8 cellular contexts compared by ENCODE assay signal in the genomic region with DNA sequence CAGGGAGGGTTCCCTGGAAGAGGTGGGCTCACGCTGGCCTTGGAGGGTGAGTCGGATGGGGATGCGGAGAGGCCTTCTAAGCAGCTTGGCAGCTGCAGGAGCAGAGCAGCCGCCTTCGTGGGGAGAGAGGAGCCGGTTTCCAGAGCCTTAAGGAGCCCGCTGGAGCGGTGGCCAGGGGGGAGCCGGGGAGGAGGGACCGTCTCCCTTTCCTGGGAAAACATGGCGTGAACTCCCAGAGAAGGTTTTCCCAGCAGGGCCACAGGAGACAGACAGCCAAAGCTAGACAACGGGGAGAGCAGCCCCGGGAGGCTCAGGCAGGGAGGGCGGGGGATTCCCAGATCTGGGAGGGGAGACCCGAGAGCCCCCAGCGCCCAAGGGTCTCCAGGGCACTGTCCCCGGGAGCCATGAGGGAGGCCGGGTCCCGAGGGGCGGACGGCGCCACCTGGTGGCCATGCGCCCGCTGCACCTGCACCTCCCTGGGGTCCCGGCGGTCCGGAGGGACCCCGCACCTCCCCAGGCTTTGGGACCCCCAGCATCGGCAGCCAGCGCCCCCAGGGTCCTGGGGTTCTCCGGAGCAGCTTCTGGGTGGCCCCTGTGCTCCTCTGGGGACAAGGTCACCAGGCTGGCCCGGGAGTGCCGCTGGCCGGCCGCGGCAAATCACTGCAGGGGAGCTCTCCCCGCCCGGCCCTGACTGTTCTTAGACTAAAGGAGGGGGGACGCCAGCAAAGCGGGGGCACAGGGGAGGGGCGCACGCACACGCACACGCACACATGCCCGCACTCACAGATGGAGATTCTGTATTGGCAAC. TPM values are rescaled to one million over a fixed set of nuclear protein-coding genes. Genes with fewer than 3 reads are reported as not detected.
DNase-seq lines count a peak whose midpoint lies in the region; ATAC-seq lines count a peak whose summit lies in the region.

No MANE protein-coding gene starts in this region.

- H3K27me3 ChIP-seq in CD8-positive, alpha-beta memory T cell (ENCODE audit: insufficient read depth, low read length, poor library complexity, severe bottlenecking), result no peaks in the 10 kb centered on the region

- no peak overlapping the region for H3K4me3 Mint-ChIP-seq in CD8-positive, alpha-beta memory T cell
- no peak overlapping the region for H3K4me3 Mint-ChIP-seq in stimulated activated memory B cell treated with anti-CD40 and anti-IgM and Interleukin-4, amounts not matched to agents 10 μg/mL and 1 μg/mL and 100 μg/mL, for 72 hours

- no peaks in the 10 kb centered on the region for H3K36me3 ChIP-seq in CD8-positive, alpha-beta memory T cell (ENCODE audit: insufficient read depth, low read length)

- POLR2A ChIA-PET in CD8-positive, alpha-beta memory T cell (lab: Charles Lee), result interaction anchor here (0.6 to 2.5 kb wide), 2 partner anchors 57 to 138 kb away, joined by 3 to 14 read pairs; no protein-coding TSS in a partner anchor

- H3K27me3 Mint-ChIP-seq in CD8-positive, alpha-beta memory T cell, result peaks cover 15% of the 10 kb centered on the region in 2 donors
- peaks cover 64% of the 10 kb centered on the region for H3K27me3 Mint-ChIP-seq in stimulated activated memory B cell treated with anti-CD40 and anti-IgM and Interleukin-4, amounts not matched to agents 10 μg/mL and 1 μg/mL and 100 μg/mL, for 72 hours

- CTCF ChIA-PET in CD8-positive, alpha-beta memory T cell (lab: Charles Lee), result interaction anchor here (0.7 to 7.7 kb wide), 41 partner anchors 10 to 323 kb away, joined by 3 to 286 read pairs (median 5); a partner anchor contains a TSS

- no peak overlapping the region for H3K27ac ChIP-seq in CD8-positive, alpha-beta memory T cell (ENCODE audit: low read depth, low read length)

- peak overlapping the region in 1 of 8 donors; percentile 15 for H3K27ac Mint-ChIP-seq in CD8-positive, alpha-beta memory T cell
- H3K27ac Mint-ChIP-seq in stimulated activated memory B cell treated with anti-CD40 and anti-IgM and Interleukin-4, amounts not matched to agents 10 μg/mL and 1 μg/mL and 100 μg/mL, for 72 hours, result no peak overlapping the region

- ATAC-seq in stimulated activated memory B cell treated with anti-CD40 and anti-IgM and Interleukin-4, amounts not matched to agents 10 μg/mL and 1 μg/mL and 100 μg/mL, for 72 hours, result peak; percentile 74
- ATAC-seq in GM21576 (IDR thresholded peaks at IDR 0.05; ENCODE audit: unreplicated experiment), result no peak

- no peaks in the 10 kb centered on the region for H3K9me3 Mint-ChIP-seq in CD8-positive, alpha-beta memory T cell
- no peaks in the 10 kb centered on the region for H3K9me3 Mint-ChIP-seq in stimulated activated memory B cell treated with anti-CD40 and anti-IgM and Interleukin-4, amounts not matched to agents 10 μg/mL and 1 μg/mL and 100 μg/mL, for 72 hours

- no peaks in the 10 kb centered on the region for H3K36me3 Mint-ChIP-seq in CD8-positive, alpha-beta memory T cell
- no peaks in the 10 kb centered on the region for H3K36me3 Mint-ChIP-seq in stimulated activated memory B cell treated with anti-CD40 and anti-IgM and Interleukin-4, amounts not matched to agents 10 μg/mL and 1 μg/mL and 100 μg/mL, for 72 hours

- no peak overlapping the region for H3K4me3 ChIP-seq in CD8-positive, alpha-beta memory T cell (ENCODE audit: low read length)

- H3K9me3 ChIP-seq in CD8-positive, alpha-beta memory T cell (ENCODE audit: low read length), result no peaks in the 10 kb centered on the region

- H3K4me1 ChIP-seq in CD8-positive, alpha-beta memory T cell (ENCODE audit: insufficient read depth, low read length), result peaks cover 1% of the 10 kb centered on the region

- peaks cover 0 to 2% (median 0%) of the 10 kb centered on the region in 3 donors for H3K4me1 Mint-ChIP-seq in CD8-positive, alpha-beta memory T cell
- H3K4me1 Mint-ChIP-seq in stimulated activated memory B cell treated with anti-CD40 and anti-IgM and Interleukin-4, amounts not matched to agents 10 μg/mL and 1 μg/mL and 100 μg/mL, for 72 hours, result peaks cover 9% of the 10 kb centered on the region

- peak; percentile 57 to 73 (median 67) for DNase-seq in CD8-positive, alpha-beta memory T cell
- DNase-seq in HuH-7.5 (ENCODE audit: low spot score), result peak; percentile 90
- DNase-seq in activated CD4-positive, alpha-beta T cell treated with anti-CD3 and anti-CD28 coated beads, Interleukin-2, amount 50 U/mL, for 24 hours (ENCODE audit: low read depth in 1 of 2, low spot score in 1 of 2), result peak; percentile 30 to 63
- DNase-seq in dermis blood vessel endothelial cell, result peak; percentile 44
- peak; percentile 41 for DNase-seq in medulla oblongata (ENCODE audit: extremely low spot score)
- DNase-seq in GF-D8 (lab: John Stamatoyannopoulos, UW), result no peak

RNA-seq across cellular contexts. Expression of a gene that starts 2.4 kb away (rescaled TPM):
- not detected for total RNA-seq in CD8-positive, alpha-beta memory T cell
- not detected for polyA plus RNA-seq in CD8-positive, alpha-beta memory T cell
- total RNA-seq in dermis blood vessel endothelial cell, result not detected in 2 replicates

RNA-seq across cellular contexts. Expression of a gene that starts 6.4 kb away (rescaled TPM):
- total RNA-seq in CD8-positive, alpha-beta memory T cell, result under 1 TPM in 1 of 2 experiments, not detected in 1; 0.33 TPM
- polyA plus RNA-seq in CD8-positive, alpha-beta memory T cell, result not detected
- total RNA-seq in dermis blood vessel endothelial cell, result not detected in 2 replicates

RNA-seq across cellular contexts. Expression of a gene that starts 20.5 kb away (rescaled TPM):
- 100 to 1,000 TPM; 226 to 230 TPM for total RNA-seq in CD8-positive, alpha-beta memory T cell
- 496 TPM for polyA plus RNA-seq in CD8-positive, alpha-beta memory T cell
- total RNA-seq in dermis blood vessel endothelial cell, result 0.42 TPM in 1 of 2 replicates, not detected in the other

RNA-seq across cellular contexts. Expression of a gene that starts 59.3 kb away (rescaled TPM):
- not detected for total RNA-seq in CD8-positive, alpha-beta memory T cell
- 0.17 TPM for polyA plus RNA-seq in CD8-positive, alpha-beta memory T cell
- total RNA-seq in dermis blood vessel endothelial cell, result not detected in 2 replicates

Comparison
In these comparisons a context has a peak if more than half of its experiments do, and no peak if none do; other contexts are left out.
1. RNA of a gene that starts 20.5 kb away (total RNA-seq): 226 to 230 TPM in CD8-positive, alpha-beta memory T cell; 0.42 TPM in dermis blood vessel endothelial cell; every median in the first group is over 100 times any median in the second.